In genomic region chr6:21598662-21599061, GRCh38 we compare ENCODE assay signal across 11 cellular contexts. TPM values are rescaled to one million over a fixed set of nuclear protein-coding genes. Genes with fewer than 3 reads are reported as not detected.
DNase-seq lines count a peak whose midpoint lies in the region; ATAC-seq, FAIRE-seq and TF ChIP-seq lines count a peak whose summit lies in the region.
"Had no signal": no experiment of that assay in that cellular context is flagged by ENCODE, and none has a peak within 500 bp of the region (broad histone marks: within the 10 kb centered on the region; RNA-seq: fewer than 3 reads in every experiment).

No MANE protein-coding gene starts in this region.

- H3K27ac ChIP-seq in AG04450 (ENCODE audit: low read depth, low read length): no peak overlapping the region
- H3K27ac ChIP-seq in HUES6 (ENCODE audit: low read depth, low read length): peak overlapping the region; percentile 63
- no peak overlapping the region for H3K27ac ChIP-seq in muscle layer of duodenum (ENCODE audit: low read length)

- peak overlapping the region; percentile 75 for H3K9ac ChIP-seq in HUES6 (ENCODE audit: low read length)

- TF ChIP-seq CTCF in AG04450 (IDR thresholded peaks at IDR 0.05; ENCODE audit: low read depth, low read length): no peak
- TF ChIP-seq CTCF in choroid plexus epithelial cell (conservative IDR thresholded peaks at IDR 0.05; ENCODE audit: low read depth, low read length): no peak

- H3K4me3 ChIP-seq in AG04450 (ENCODE audit: low read depth, low read length): peak overlapping the region; percentile 95
- peak overlapping the region; percentile 98 for H3K4me3 ChIP-seq in HUES6 (ENCODE audit: low read depth, low read length)
- H3K4me3 ChIP-seq in choroid plexus epithelial cell (ENCODE audit: low read depth, low read length): peak overlapping the region; percentile 95
- H3K4me3 ChIP-seq in muscle layer of duodenum (ENCODE audit: low read depth in 1 of 2, low read length in 2 of 2): peak overlapping the region; percentile 77

- ATAC-seq in HG03521 (IDR thresholded peaks at IDR 0.05; ENCODE audit: unreplicated experiment): no peak
- ATAC-seq: activated T-cell treated with anti-CD3 and anti-CD28 coated beads, Interleukin-2, amount 50 U/mL, for 4 hours had no signal

- POLR2A ChIA-PET in AG04450 (lab: Yijun Ruan, JAX): no interaction called here

- H3K36me3 ChIP-seq in HUES6 (ENCODE audit: control insufficient read depth, insufficient read depth, low read length) (peaks cover 36% of the 10 kb centered on the region), muscle layer of duodenum (ENCODE audit: control insufficient read depth in 1 of 2, insufficient read depth in 2 of 2, low read length in 2 of 2) (no peaks in the 10 kb centered on the region)

- CTCF ChIA-PET in AG04450 (lab: Charles Lee): interaction anchor here (0.9 to 2.3 kb wide), 4 partner anchors 171 to 1847 kb away, joined by 3 to 8 read pairs (median 5); no protein-coding TSS in a partner anchor

- no peak for FAIRE-seq in GM12891 (lab: Jason Lieb, UNC)
- FAIRE-seq: G401.6, HTR-8/SVneo had no signal

- TF ChIP-seq POLR2A in GM12891 (IDR thresholded peaks at IDR 0.05; ENCODE audit: low read depth, low read length): no peak

- H3K27me3 ChIP-seq in AG04450 (ENCODE audit: control insufficient read depth, insufficient read depth, low read length) (no peaks in the 10 kb centered on the region), HUES6 (ENCODE audit: control insufficient read depth, insufficient read depth, low read length) (no peaks in the 10 kb centered on the region), muscle layer of duodenum (ENCODE audit: low read depth, low read length) (no peaks in the 10 kb centered on the region)

- H3K9me3 ChIP-seq in AG04450 (ENCODE audit: control insufficient read depth, insufficient read depth, low read length) (peaks cover 8% of the 10 kb centered on the region; the same call in 1 of the 2 replicates), HUES6 (ENCODE audit: control insufficient read depth, insufficient read depth, low read depth, low read length) (no peaks in the 10 kb centered on the region), muscle layer of duodenum (ENCODE audit: control insufficient read depth in 1 of 2, low read length in 2 of 2) (no peaks in the 10 kb centered on the region)

- DNase-seq in AG04450 (ENCODE audit: low read depth, low spot score) (no peak), choroid plexus epithelial cell (ENCODE audit: low read depth) (peak; percentile 29), GM12891 (ENCODE audit: insufficient read length, low spot score) (no peak), NCI-H1930 (lab: John Stamatoyannopoulos, UW) (no peak), HK-2 (ENCODE audit: unreplicated experiment) (no peak)
- DNase-seq: activated T-cell treated with anti-CD3 and anti-CD28 coated beads, Interleukin-2, amount 50 U/mL, for 4 hours had no signal

- peaks cover 22% of the 10 kb centered on the region for H3K4me1 ChIP-seq in HUES6 (ENCODE audit: control insufficient read depth, insufficient read depth, low read length)
- peaks cover 0 to 12% of the 10 kb centered on the region in 2 donors for H3K4me1 ChIP-seq in muscle layer of duodenum (ENCODE audit: control insufficient read depth in 1 of 2, insufficient read depth in 2 of 2, low read length in 2 of 2)

TF ChIP-seq in GM12891, 5 proteins besides CTCF, POLR2A, EP300 and RAD21:
- no peak for TF ChIP-seq SPI1 (IDR thresholded peaks at IDR 0.05; ENCODE audit: low read depth, low read length)
- TF ChIP-seq POU2F2 (IDR thresholded peaks at IDR 0.05; ENCODE audit: low read depth, low read length): no peak
- TF ChIP-seq POLR2AphosphoS5 (IDR thresholded peaks at IDR 0.05; ENCODE audit: low read depth, low read length): no peak
- no peak for TF ChIP-seq TAF1 (IDR thresholded peaks at IDR 0.05; ENCODE audit: low read depth, low read length)
- no peak for TF ChIP-seq PAX5 (IDR thresholded peaks at IDR 0.05; ENCODE audit: insufficient read depth, low read length, severe bottlenecking)

RNA-seq across cellular contexts. Expression of gene SOX4, which starts 5.1 kb away (rescaled TPM):
- polyA plus RNA-seq in AG04450 (2011; rRNA removed): 29.1 and 33.5 TPM in 2 replicates
- 23.2 and 31.6 TPM in 2 replicates for polyA minus RNA-seq in AG04450 (2011; rRNA and poly(A)+ RNA removed)
- polyA plus RNA-seq in GM12891 (2012; ENCODE audit: low read depth, missing spikeins): 19.5 TPM
